Comparison of ENCODE assay signal across 20 cellular contexts in the genomic region with DNA sequence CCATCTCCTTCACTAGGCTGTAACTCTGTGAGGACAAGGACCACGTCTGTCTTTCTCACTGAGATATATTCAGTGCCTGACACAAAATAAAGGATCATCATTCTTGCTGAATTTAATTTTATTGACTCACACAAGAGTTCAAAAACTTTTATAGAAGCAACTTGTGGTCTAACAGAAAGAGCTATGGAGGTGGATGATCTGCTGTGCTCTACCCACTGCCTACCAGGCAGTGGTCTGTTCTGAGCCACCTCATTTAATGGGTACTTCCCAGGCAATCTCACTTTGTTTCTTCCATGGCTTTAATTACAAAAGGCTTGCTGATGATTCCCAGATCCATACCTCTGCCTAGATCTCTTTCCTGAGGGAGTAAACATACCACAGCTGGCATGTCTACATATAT. TPM values are rescaled to one million over a fixed set of nuclear protein-coding genes. Genes with fewer than 3 reads are reported as not detected.
DNase-seq lines count a peak whose midpoint lies in the region; ATAC-seq and TF ChIP-seq lines count a peak whose summit lies in the region.
"Had no signal": no experiment of that assay in that cellular context is flagged by ENCODE, and none has a peak within 500 bp of the region (broad histone marks: within the 10 kb centered on the region; RNA-seq: fewer than 3 reads in every experiment).

No MANE protein-coding gene starts in this region.

- DNase-seq in activated naive CD4-positive, alpha-beta T cell (lab: John Stamatoyannopoulos, UW): no peak
- no peak for DNase-seq in activated CD8-positive, alpha-beta T cell treated with anti-CD3 and anti-CD28 coated beads, Interleukin-2, amount 10 ng/mL, durations not matched to agents 7 days and 5 days
- DNase-seq in mesothelial cell of epicardium (ENCODE audit: low spot score in 2 of 2, unreplicated experiment in 2 of 2) (no peak), DMS79 (lab: John Stamatoyannopoulos, UW) (no peak), NCI-H1092 treated with DMSO at 0.1 percent for 48 hours (lab: John Stamatoyannopoulos, UW) (no peak)
- DNase-seq in stimulated activated naive CD8-positive, alpha-beta T cell treated with anti-CD3 and anti-CD28 coated beads, Interleukin-15, amount 100 ng/mL, for 72 hours: no peak
- DNase-seq: brain microvascular endothelial cell; DND-41; KBM-7; NCI-H1930; PC-3; retina; SIG-M5; stimulated activated CD4-positive, alpha-beta T cell treated with anti-CD3 and anti-CD28 coated beads, Interleukin-4, amount 100 ng/mL, for 1 hour; upper lobe of right lung; WERI-Rb-1 had no signal

- H3K36me3 Mint-ChIP-seq in activated naive CD4-positive, alpha-beta T cell treated with anti-CD3 and anti-CD28 coated beads, Interleukin-2, amount 50 U/mL, for 24 hours: peaks cover 19% of the 10 kb centered on the region
- H3K36me3 Mint-ChIP-seq in activated CD8-positive, alpha-beta T cell treated with anti-CD3 and anti-CD28 coated beads, Interleukin-2, amount 10 ng/mL, durations not matched to agents 7 days and 5 days (ENCODE audit: low read depth): peaks cover 47% of the 10 kb centered on the region
- H3K36me3 Mint-ChIP-seq in mesothelial cell of epicardium: peaks cover 16% of the 10 kb centered on the region

- peaks cover 66% of the 10 kb centered on the region for H3K4me1 Mint-ChIP-seq in activated naive CD4-positive, alpha-beta T cell treated with anti-CD3 and anti-CD28 coated beads, Interleukin-2, amount 50 U/mL, for 24 hours
- H3K4me1 Mint-ChIP-seq in activated CD8-positive, alpha-beta T cell treated with anti-CD3 and anti-CD28 coated beads, Interleukin-2, amount 10 ng/mL, durations not matched to agents 7 days and 5 days (ENCODE audit: low read depth): peaks cover 50% of the 10 kb centered on the region
- H3K4me1 Mint-ChIP-seq in mesothelial cell of epicardium: peaks cover 10% of the 10 kb centered on the region
- peaks cover 61% of the 10 kb centered on the region for H3K4me1 Mint-ChIP-seq in stimulated activated naive CD8-positive, alpha-beta T cell treated with anti-CD3 and anti-CD28 coated beads, Interleukin-15, amount 100 ng/mL, for 72 hours

- peak overlapping the region; percentile 89 for H3K27ac Mint-ChIP-seq in activated naive CD4-positive, alpha-beta T cell treated with anti-CD3 and anti-CD28 coated beads, Interleukin-2, amount 50 U/mL, for 24 hours
- peak overlapping the region; percentile 69 for H3K27ac Mint-ChIP-seq in activated CD8-positive, alpha-beta T cell treated with anti-CD3 and anti-CD28 coated beads, Interleukin-2, amount 10 ng/mL, durations not matched to agents 7 days and 5 days
- peak overlapping the region; percentile 72 for H3K27ac Mint-ChIP-seq in mesothelial cell of epicardium
- peak overlapping the region; percentile 65 to 87 for H3K27ac Mint-ChIP-seq in stimulated activated naive CD8-positive, alpha-beta T cell treated with anti-CD3 and anti-CD28 coated beads, Interleukin-15, amount 100 ng/mL, for 72 hours

- H3K9me3 Mint-ChIP-seq in activated naive CD4-positive, alpha-beta T cell treated with anti-CD3 and anti-CD28 coated beads, Interleukin-2, amount 50 U/mL, for 24 hours: no peaks in the 10 kb centered on the region
- no peaks in the 10 kb centered on the region for H3K9me3 Mint-ChIP-seq in activated CD8-positive, alpha-beta T cell treated with anti-CD3 and anti-CD28 coated beads, Interleukin-2, amount 10 ng/mL, durations not matched to agents 7 days and 5 days (ENCODE audit: insufficient read depth)
- H3K9me3 Mint-ChIP-seq in mesothelial cell of epicardium: no peaks in the 10 kb centered on the region
- H3K9me3 Mint-ChIP-seq in stimulated activated naive CD8-positive, alpha-beta T cell treated with anti-CD3 and anti-CD28 coated beads, Interleukin-15, amount 100 ng/mL, for 72 hours: no peaks in the 10 kb centered on the region

- TF ChIP-seq CTCF in mesothelial cell of epicardium (IDR thresholded peaks at IDR 0.05; ENCODE audit: unreplicated experiment): no peak

- CTCF ChIA-PET in activated CD8-positive, alpha-beta T cell treated with anti-CD3 and anti-CD28 coated beads, Interleukin-2, amount 10 ng/mL, durations not matched to agents 7 days and 5 days (lab: Charles Lee): interaction anchor here (0.7 to 9.8 kb wide), 5 partner anchors 11 to 84 kb away, joined by 3 to 113 read pairs (median 5); no protein-coding TSS in a partner anchor

- H3K4me3 Mint-ChIP-seq in activated naive CD4-positive, alpha-beta T cell treated with anti-CD3 and anti-CD28 coated beads, Interleukin-2, amount 50 U/mL, for 24 hours: peak overlapping the region; percentile 24
- H3K4me3 Mint-ChIP-seq in activated CD8-positive, alpha-beta T cell treated with anti-CD3 and anti-CD28 coated beads, Interleukin-2, amount 10 ng/mL, durations not matched to agents 7 days and 5 days: no peak overlapping the region
- no peak overlapping the region for H3K4me3 Mint-ChIP-seq in mesothelial cell of epicardium
- no peak overlapping the region for H3K4me3 Mint-ChIP-seq in stimulated activated naive CD8-positive, alpha-beta T cell treated with anti-CD3 and anti-CD28 coated beads, Interleukin-15, amount 100 ng/mL, for 72 hours

- no peaks in the 10 kb centered on the region for H3K27me3 Mint-ChIP-seq in activated naive CD4-positive, alpha-beta T cell treated with anti-CD3 and anti-CD28 coated beads, Interleukin-2, amount 50 U/mL, for 24 hours
- no peaks in the 10 kb centered on the region for H3K27me3 Mint-ChIP-seq in activated CD8-positive, alpha-beta T cell treated with anti-CD3 and anti-CD28 coated beads, Interleukin-2, amount 10 ng/mL, durations not matched to agents 7 days and 5 days (ENCODE audit: low read depth)
- H3K27me3 Mint-ChIP-seq in mesothelial cell of epicardium (ENCODE audit: low read depth): no peaks in the 10 kb centered on the region
- H3K27me3 Mint-ChIP-seq in stimulated activated naive CD8-positive, alpha-beta T cell treated with anti-CD3 and anti-CD28 coated beads, Interleukin-15, amount 100 ng/mL, for 72 hours: no peaks in the 10 kb centered on the region

- no peak for ATAC-seq in activated CD8-positive, alpha-beta T cell treated with anti-CD3 and anti-CD28 coated beads, Interleukin-2, amount 10 ng/mL, durations not matched to agents 7 days and 5 days
- ATAC-seq in stimulated activated naive CD8-positive, alpha-beta T cell treated with anti-CD3 and anti-CD28 coated beads, Interleukin-15, amount 100 ng/mL, for 72 hours: peak; percentile 38
- no peak for ATAC-seq in HG03025 (IDR thresholded peaks at IDR 0.05; ENCODE audit: low FRiP score, unreplicated experiment)
- ATAC-seq: left lobe of liver, PC-3, upper lobe of right lung had no signal

- POLR2A ChIA-PET in activated CD8-positive, alpha-beta T cell treated with anti-CD3 and anti-CD28 coated beads, Interleukin-2, amount 10 ng/mL, durations not matched to agents 7 days and 5 days (lab: Charles Lee): no interaction called here

RNA-seq across cellular contexts. Expression of gene BTBD18, which starts 4.7 kb away (rescaled TPM):
- total RNA-seq in activated CD8-positive, alpha-beta T cell treated with anti-CD3 and anti-CD28 coated beads, Interleukin-2, amount 10 ng/mL, durations not matched to agents 7 days and 5 days: not detected
- total RNA-seq in mesothelial cell of epicardium: not detected in 3 replicates
- total RNA-seq: left lobe of liver, mononuclear cell, PC-3, upper lobe of right lung had no signal

RNA-seq across cellular contexts. Expression of gene SELENOH, which starts 5.6 kb away (rescaled TPM):
- 100 to 1,000 TPM; 204 to 210 TPM for total RNA-seq in activated CD8-positive, alpha-beta T cell treated with anti-CD3 and anti-CD28 coated beads, Interleukin-2, amount 10 ng/mL, durations not matched to agents 7 days and 5 days
- 152 to 158 TPM (median 156 TPM) in 3 replicates for total RNA-seq in mesothelial cell of epicardium

RNA-seq across cellular contexts. Expression of gene CTNND1, which starts 14.7 kb away (rescaled TPM):
- total RNA-seq in activated CD8-positive, alpha-beta T cell treated with anti-CD3 and anti-CD28 coated beads, Interleukin-2, amount 10 ng/mL, durations not matched to agents 7 days and 5 days: 1 to 10 TPM; 6.8 to 8.4 TPM
- total RNA-seq in mesothelial cell of epicardium: 234 to 250 TPM (median 238 TPM) in 3 replicates

RNA-seq across cellular contexts. Expression of gene TMX2, which starts 34.5 kb away (rescaled TPM):
- total RNA-seq in activated CD8-positive, alpha-beta T cell treated with anti-CD3 and anti-CD28 coated beads, Interleukin-2, amount 10 ng/mL, durations not matched to agents 7 days and 5 days: 10 to 100 TPM; 65.0 to 68.7 TPM
- total RNA-seq in mesothelial cell of epicardium: 62.8 to 64.9 TPM (median 63.8 TPM) in 3 replicates

RNA-seq across cellular contexts. Expression of gene MED19, which starts 34.9 kb away (rescaled TPM):
- total RNA-seq in activated CD8-positive, alpha-beta T cell treated with anti-CD3 and anti-CD28 coated beads, Interleukin-2, amount 10 ng/mL, durations not matched to agents 7 days and 5 days: 10 to 100 TPM; 13.6 to 14.9 TPM
- 19.3 to 19.7 TPM (median 19.6 TPM) in 3 replicates for total RNA-seq in mesothelial cell of epicardium

Comparison
In these comparisons a context has a peak if more than half of its experiments do, and no peak if none do; other contexts are left out.
1. RNA of gene CTNND1, which starts 14.7 kb away (total RNA-seq): 234 to 250 TPM in mesothelial cell of epicardium; 6.8 to 8.4 TPM in activated CD8-positive, alpha-beta T cell treated with anti-CD3 and anti-CD28 coated beads, Interleukin-2, amount 10 ng/mL, durations not matched to agents 7 days and 5 days; every median in the first group is over 10 times any median in the second.
2. Peak in every context shown above with its lines, with median percentiles within 50 percentile points of each other: H3K27ac Mint-ChIP-seq.